In the genomic region with DNA sequence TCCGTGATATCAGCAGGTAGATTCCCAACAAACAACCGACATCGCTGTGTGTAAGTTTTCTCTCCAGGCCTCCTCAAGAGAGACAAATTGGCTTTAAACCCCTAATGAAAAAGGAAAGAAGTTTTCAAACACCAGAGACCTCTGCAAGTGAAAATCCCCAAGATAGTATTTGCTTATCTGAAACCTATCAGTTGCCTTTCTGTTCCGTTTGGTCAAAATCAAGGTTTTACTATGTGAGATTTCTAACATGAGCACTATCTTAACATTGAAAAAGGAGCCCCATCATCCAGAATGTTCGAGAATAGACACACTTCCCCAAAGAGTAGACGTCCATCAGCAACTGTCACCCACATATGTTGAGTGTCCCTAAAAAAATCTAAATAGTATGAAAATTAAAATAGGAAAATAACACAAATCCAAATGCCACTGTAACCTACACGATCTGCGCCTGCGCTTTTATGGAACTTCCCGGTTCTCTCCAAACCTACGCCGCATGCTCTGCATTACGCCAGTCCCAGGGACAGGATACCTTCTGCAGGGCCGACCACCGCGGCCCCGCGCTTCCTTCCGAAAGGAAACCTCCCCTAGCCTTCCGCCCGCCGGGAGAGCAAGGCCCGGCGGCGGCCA, we compare ENCODE assay signal across 8 cellular contexts. TPM values are rescaled to one million over a fixed set of nuclear protein-coding genes. Genes with fewer than 3 reads are reported as not detected.
DNase-seq lines count a peak whose midpoint lies in the region; ATAC-seq and TF ChIP-seq lines count a peak whose summit lies in the region.

No MANE protein-coding gene starts in this region.

- no peak overlapping the region for H2AK5ac ChIP-seq in H9 (ENCODE audit: insufficient read length, low read length)

- H3K14ac ChIP-seq in H9 (ENCODE audit: insufficient read depth, low read length): no peak overlapping the region; the same call in 1 of the 2 replicates

- no peak overlapping the region for H4K91ac ChIP-seq in H9 (ENCODE audit: insufficient read length, low read depth, low read length)

- H3K4me3 Mint-ChIP-seq in H9 (peak overlapping the region; percentile 95 to 98), WTC11 (peak overlapping the region; percentile 95)

- H2BK12ac ChIP-seq in H9 (ENCODE audit: insufficient read length, low read depth, low read length): no peak overlapping the region

- H2AFZ ChIP-seq in H9 (ENCODE audit: low read length) (no peak overlapping the region), hepatocyte (no peak overlapping the region), smooth muscle cell (ENCODE audit: low read depth) (no peak overlapping the region)

- DNase-seq in H9: no peak
- DNase-seq in WTC11 (ENCODE audit: low spot score): no peak
- DNase-seq in hepatocyte (ENCODE audit: low spot score): no peak
- DNase-seq in smooth muscle cell (lab: John Stamatoyannopoulos, UW; ENCODE audit: unreplicated experiment): no peak
- no peak for DNase-seq in activated effector memory CD4-positive, alpha-beta T cell treated with anti-CD3 and anti-CD28 coated beads, Interleukin-2, amount 50 U/mL, for 16 hours
- no peak for DNase-seq in NCI-H82 (lab: John Stamatoyannopoulos, UW)
- DNase-seq in T1000 (lab: John Stamatoyannopoulos, UW): no peak

- H3K9ac ChIP-seq in H9 (ENCODE audit: extremely low read depth, insufficient read length, low read length) (peak overlapping the region; percentile 71), smooth muscle cell (ENCODE audit: low read depth) (peak overlapping the region; percentile 100)

- H3K79me1 ChIP-seq in H9 (ENCODE audit: insufficient read depth, low read depth, low read length, poor library complexity, severe bottlenecking): no peaks in the 10 kb centered on the region

- H3K4me1 ChIP-seq in H9 (ENCODE audit: insufficient read depth, low read length) (no peaks in the 10 kb centered on the region; the same call in 1 of the 2 replicates), hepatocyte (ENCODE audit: insufficient read depth) (peaks cover 37% of the 10 kb centered on the region), smooth muscle cell (ENCODE audit: low read depth) (peaks cover 34% of the 10 kb centered on the region)

- peak overlapping the region; percentile 87 for H3K4me2 ChIP-seq in H9 (ENCODE audit: insufficient read depth, insufficient read length, low read length)
- H3K4me2 ChIP-seq in hepatocyte: peak overlapping the region; percentile 91
- H3K4me2 ChIP-seq in smooth muscle cell: peak overlapping the region; percentile 92

- H3K9me3 ChIP-seq in H9 (ENCODE audit: control insufficient read depth, low read depth, low read length) (no peaks in the 10 kb centered on the region), hepatocyte (ENCODE audit: low read depth) (no peaks in the 10 kb centered on the region), smooth muscle cell (replicated peaks; ENCODE audit: low read depth) (no peaks in the 10 kb centered on the region)

- H3K4me3 ChIP-seq in hepatocyte (peak overlapping the region; percentile 100), smooth muscle cell (peak overlapping the region; percentile 95)

- H3K18ac ChIP-seq in H9 (ENCODE audit: insufficient read length, low read depth, low read length): no peak overlapping the region

- POLR2A ChIA-PET in WTC11 (lab: Charles Lee): no interaction called here

- H4K20me1 ChIP-seq in H9 (ENCODE audit: control insufficient read depth, insufficient read depth, insufficient read length) (no peaks in the 10 kb centered on the region), hepatocyte (ENCODE audit: insufficient read depth, poor library complexity, severe bottlenecking) (peaks cover 53% of the 10 kb centered on the region), smooth muscle cell (ENCODE audit: low read depth) (peaks cover 60% of the 10 kb centered on the region)

- H3K79me2 ChIP-seq in H9 (ENCODE audit: insufficient read depth, low read length) (peaks cover 39% of the 10 kb centered on the region), hepatocyte (peaks cover 63% of the 10 kb centered on the region), smooth muscle cell (ENCODE audit: low read depth) (peaks cover 63% of the 10 kb centered on the region)

- H4K8ac ChIP-seq in H9 (replicated peaks; ENCODE audit: insufficient read length, low read depth, low read length): no peak overlapping the region

- H3K9me2 ChIP-seq in hepatocyte (replicated peaks; ENCODE audit: insufficient read depth): no peaks in the 10 kb centered on the region

- H4K5ac ChIP-seq in H9 (ENCODE audit: insufficient read length, low read depth, low read length): no peak overlapping the region

- H3K56ac ChIP-seq in H9 (ENCODE audit: insufficient read length, low read depth, low read length): no peak overlapping the region

- H3K9me3 Mint-ChIP-seq in H9 (peaks cover 2 to 4% of the 10 kb centered on the region in 2 experiments; a peak in 3 of 5 replicates), WTC11 (no peaks in the 10 kb centered on the region)

- no peak for ATAC-seq in WTC11
- no peak for ATAC-seq in HG02840 (IDR thresholded peaks at IDR 0.05; ENCODE audit: low FRiP score, unreplicated experiment)

- H2BK15ac ChIP-seq in H9 (ENCODE audit: low read depth, low read length): no peak overlapping the region

- peaks cover 41 to 48% of the 10 kb centered on the region in 2 experiments for H3K4me1 Mint-ChIP-seq in H9
- peaks cover 53% of the 10 kb centered on the region for H3K4me1 Mint-ChIP-seq in WTC11

- no peak overlapping the region for H2BK20ac ChIP-seq in H9 (ENCODE audit: low read depth, low read length, poor library complexity, severe bottlenecking)

- CTCF ChIA-PET in WTC11 (lab: Charles Lee): no interaction called here

- H2BK5ac ChIP-seq in H9 (ENCODE audit: insufficient read length, low read length): no peak overlapping the region

- no peak overlapping the region for H3T11ph ChIP-seq in H9 (ENCODE audit: low read length)

- H3F3A ChIP-seq in smooth muscle cell (ENCODE audit: low read depth): peaks cover 28% of the 10 kb centered on the region

- H3K36me3 ChIP-seq in hepatocyte (replicated peaks; ENCODE audit: insufficient read depth, low read depth) (peaks cover 4% of the 10 kb centered on the region), smooth muscle cell (ENCODE audit: low read depth) (peaks cover 31% of the 10 kb centered on the region)

- H3K23me2 ChIP-seq in H9 (ENCODE audit: insufficient read length, low read depth, low read length, poor library complexity, severe bottlenecking): peaks cover 9% of the 10 kb centered on the region

- H3K36me3 Mint-ChIP-seq in H9 (ENCODE audit: insufficient read depth in 1 of 3, low read depth in 3 of 3): peaks cover 51 to 55% (median 54%) of the 10 kb centered on the region in 3 experiments
- peaks cover 53% of the 10 kb centered on the region for H3K36me3 Mint-ChIP-seq in WTC11

- no CpG with 5 or more reads among the region's 25 CpGs for WGBS in H9 (ENCODE audit: extremely low coverage, insufficient read length, low lambda C conversion rate)
- WGBS in hepatocyte (ENCODE audit: low lambda C conversion rate, missing lambda C conversion rate): under 1% methylated on average over 25 of the region's 25 CpGs
- WGBS in smooth muscle cell (ENCODE audit: low lambda C conversion rate): 1% methylated on average over 18 of the region's 25 CpGs

- H3K27ac ChIP-seq in H9 (ENCODE audit: insufficient read length, low read depth, low read length) (no peak overlapping the region), hepatocyte (no peak overlapping the region), smooth muscle cell (ENCODE audit: low read depth) (peak overlapping the region; percentile 97)

- no peak overlapping the region for H2BK120ac ChIP-seq in H9 (ENCODE audit: low read depth, low read length, poor library complexity, severe bottlenecking)

- H3K27me3 ChIP-seq in H9 (ENCODE audit: insufficient read depth, low read length): no peaks in the 10 kb centered on the region
- no peaks in the 10 kb centered on the region for H3K27me3 ChIP-seq in hepatocyte
- H3K27me3 ChIP-seq in smooth muscle cell (ENCODE audit: low read depth): no peaks in the 10 kb centered on the region

- peak overlapping the region; percentile 91 to 99 (median 97); a peak in 6 of 7 replicates for H3K27ac Mint-ChIP-seq in H9
- H3K27ac Mint-ChIP-seq in WTC11: peak overlapping the region; percentile 96

- peaks cover 15% of the 10 kb centered on the region for H3K27me3 Mint-ChIP-seq in H9 (ENCODE audit: low read depth)
- peaks cover 13% of the 10 kb centered on the region for H3K27me3 Mint-ChIP-seq in WTC11 (ENCODE audit: low read depth)

- no peak overlapping the region for H3K23ac ChIP-seq in H9 (ENCODE audit: insufficient read length, low read depth, low read length)

- TF ChIP-seq CTCF in H9 (conservative IDR thresholded peaks at IDR 0.05) (no peak), WTC11 (IDR thresholded peaks at IDR 0.05) (no peak), hepatocyte (IDR thresholded peaks at IDR 0.05; ENCODE audit: poor library complexity) (no peak), smooth muscle cell (IDR thresholded peaks at IDR 0.05; ENCODE audit: borderline replicate concordance, insufficient read depth, poor library complexity, severe bottlenecking) (no peak)

- no peak overlapping the region for H3K4ac ChIP-seq in H9 (ENCODE audit: low read depth, low read length)

TF ChIP-seq in WTC11, 78 proteins besides CTCF, POLR2A, EP300 and RAD21 (continues in another document):
- no peak for TF ChIP-seq OVOL2 (CRISPR knock-in tag; IDR thresholded peaks at IDR 0.05; ENCODE audit: borderline replicate concordance)
- TF ChIP-seq MAX (CRISPR knock-in tag; IDR thresholded peaks at IDR 0.05): no peak
- no peak for TF ChIP-seq SMAD4 (CRISPR knock-in tag; IDR thresholded peaks at IDR 0.05)
- TF ChIP-seq ZNF232 (CRISPR knock-in tag; IDR thresholded peaks at IDR 0.05): no peak

RNA-seq across cellular contexts. Expression of gene SFPQ, which starts 1.4 kb away (rescaled TPM):
- total RNA-seq in H9 (2021): 547 and 573 TPM in 2 replicates
- total RNA-seq in WTC11 (2021): 354 to 487 TPM (median 486 TPM) in 3 replicates
- total RNA-seq in hepatocyte: 138 and 183 TPM in 2 replicates
- polyA plus RNA-seq in hepatocyte: 165 and 170 TPM in 2 replicates
- total RNA-seq in smooth muscle cell: 119 and 145 TPM in 2 replicates
- polyA plus RNA-seq in smooth muscle cell: 73.0 and 111 TPM in 2 replicates
